8 cellular contexts compared by ENCODE assay signal in genomic region chr17:70169707-70170597, GRCh38. TPM values are rescaled to one million over a fixed set of nuclear protein-coding genes. Genes with fewer than 3 reads are reported as not detected.
DNase-seq lines count a peak whose midpoint lies in the region; ATAC-seq and TF ChIP-seq lines count a peak whose summit lies in the region.

No MANE protein-coding gene starts in this region.

- TF ChIP-seq CTCF in uterus (IDR thresholded peaks at IDR 0.05): no peak

- H3K27me3 Mint-ChIP-seq in effector memory CD8-positive, alpha-beta T cell: peaks cover 40 to 68% of the 10 kb centered on the region in 2 donors

- TF ChIP-seq POLR2A in uterus (IDR thresholded peaks at IDR 0.05): no peak

- peak; percentile 15 for ATAC-seq in GM18909 (IDR thresholded peaks at IDR 0.05; ENCODE audit: poor library complexity, unreplicated experiment)
- no peak for ATAC-seq in effector memory CD8-positive, alpha-beta T cell (replicated peaks)

- H3K9me3 Mint-ChIP-seq in effector memory CD8-positive, alpha-beta T cell: peaks cover 0 to 3% of the 10 kb centered on the region in 2 donors

- H3K4me1 Mint-ChIP-seq in effector memory CD8-positive, alpha-beta T cell (ENCODE audit: low read depth in 2 of 2): peaks cover 8 to 9% of the 10 kb centered on the region in 2 donors

- H3K36me3 ChIP-seq in uterus: no peaks in the 10 kb centered on the region

- H3K9me3 ChIP-seq in uterus: no peaks in the 10 kb centered on the region

- H3K27me3 ChIP-seq in uterus: peaks cover 0 to 8% of the 10 kb centered on the region in 2 donors

- H3K4me3 Mint-ChIP-seq in effector memory CD8-positive, alpha-beta T cell: peak overlapping the region; percentile 58 to 63

- no peak overlapping the region for H3K27ac Mint-ChIP-seq in effector memory CD8-positive, alpha-beta T cell

- H3K27ac ChIP-seq in uterus: no peak overlapping the region

- intact Hi-C loops in uterus (cut with DNase I; ENCODE audit: low total_unique reads): no loop called here

- DNase-seq in NOMO-1 treated with dmso at 0.1 percent for 144 hours (lab: John Stamatoyannopoulos, UW; ENCODE audit: unreplicated experiment) (peak; percentile 17), midbrain (lab: John Stamatoyannopoulos, UW) (peak; percentile 45), uterus (no peak), HT-29 (ENCODE audit: low spot score) (no peak), COLO829 (ENCODE audit: low spot score) (no peak), HUDEP-2 (lab: John Stamatoyannopoulos, UW; ENCODE audit: unreplicated experiment in 76 of 76) (no peak)
- no peak for DNase-seq in effector memory CD8-positive, alpha-beta T cell

- H3K36me3 Mint-ChIP-seq in effector memory CD8-positive, alpha-beta T cell (ENCODE audit: insufficient read depth): no peaks in the 10 kb centered on the region

- H3K4me3 ChIP-seq in uterus: peak overlapping the region; percentile 1 to 58

- no peaks in the 10 kb centered on the region for H3K4me1 ChIP-seq in uterus

RNA-seq across cellular contexts. Expression of gene KCNJ2, which starts 0.6 kb away (rescaled TPM):
- total RNA-seq in uterus: 10 to 100 TPM in 1 of 4 donors, 1 to 10 TPM in 2, under 1 TPM in 1; 0.51 to 11.6 (median 5.0) TPM
- total RNA-seq in HT-29 (2014; rRNA removed; shearing (Covaris generic)): 0.18 and 0.23 TPM in 2 replicates

Comparison
In these comparisons a context has a peak if more than half of its experiments do, and no peak if none do; other contexts are left out.
1. DNase-seq: peak in NOMO-1 treated with dmso at 0.1 percent for 144 hours (single experiment) and midbrain (single experiment); none in effector memory CD8-positive, alpha-beta T cell (0 of 3), uterus (0 of 2), HT-29 (single experiment), COLO829 (single experiment) and HUDEP-2 (0 of 76).